ENCODE assay signal across 9 cellular contexts in genomic region chr10:16816142-16816541, GRCh38. TPM values are rescaled to one million over a fixed set of nuclear protein-coding genes. Genes with fewer than 3 reads are reported as not detected.
DNase-seq lines count a peak whose midpoint lies in the region; ATAC-seq and TF ChIP-seq lines count a peak whose summit lies in the region.
"Had no signal": no experiment of that assay in that cellular context is flagged by ENCODE, and none has a peak within 500 bp of the region (broad histone marks: within the 10 kb centered on the region; RNA-seq: fewer than 3 reads in every experiment).

No MANE protein-coding gene starts in this region.

- H3K4me3 Mint-ChIP-seq in T-helper 2 cell treated with Interferon-gamma antibody and Interleukin-4, amounts not matched to agents 5 μg/mL and 100 μg/mL, for 36 hours = peak overlapping the region; percentile 95

- no peak for DNase-seq in T-helper 2 cell treated with Interferon-gamma antibody and Interleukin-4, amounts not matched to agents 5 μg/mL and 100 μg/mL, for 36 hours (ENCODE audit: low spot score)
- DNase-seq in T-helper 2 cell (no peak), suprapubic skin (ENCODE audit: low spot score in 2 of 2) (no peak), cerebellum (ENCODE audit: low spot score) (no peak)
- DNase-seq in activated effector memory CD4-positive, alpha-beta T cell treated with Interleukin-2 at 50 U/mL for 16 hours = no peak
- DNase-seq: islet precursor cell had no signal

- TF ChIP-seq CTCF in WI38 (IDR thresholded peaks at IDR 0.05; ENCODE audit: low read depth, low read length) (no peak), suprapubic skin (IDR thresholded peaks at IDR 0.05) (no peak)

- peaks cover 11% of the 10 kb centered on the region for H3K27me3 Mint-ChIP-seq in T-helper 2 cell treated with Interferon-gamma antibody and Interleukin-4, amounts not matched to agents 5 μg/mL and 100 μg/mL, for 36 hours (ENCODE audit: low read depth)

- H3K9ac ChIP-seq in iPS-15b (ENCODE audit: low read depth, low read length) = no peak overlapping the region

- ATAC-seq in GM21423 (IDR thresholded peaks at IDR 0.05; ENCODE audit: unreplicated experiment) = no peak

- peaks cover 23% of the 10 kb centered on the region for H3K36me3 Mint-ChIP-seq in T-helper 2 cell treated with Interferon-gamma antibody and Interleukin-4, amounts not matched to agents 5 μg/mL and 100 μg/mL, for 36 hours (ENCODE audit: low read depth)

- H3K4me1 ChIP-seq in iPS-15b (ENCODE audit: control insufficient read depth, insufficient read depth, low read length) (no peaks in the 10 kb centered on the region), suprapubic skin (peaks cover 34% of the 10 kb centered on the region)

- TF ChIP-seq POLR2A in suprapubic skin (IDR thresholded peaks at IDR 0.05) = no peak

- H3K9me3 Mint-ChIP-seq in T-helper 2 cell treated with Interferon-gamma antibody and Interleukin-4, amounts not matched to agents 5 μg/mL and 100 μg/mL, for 36 hours = peaks cover 5% of the 10 kb centered on the region

- H3K9me3 ChIP-seq in iPS-15b (ENCODE audit: control insufficient read depth, insufficient read depth, low read length) = no peaks in the 10 kb centered on the region
- H3K9me3 ChIP-seq in suprapubic skin = no peaks in the 10 kb centered on the region

- WGBS in suprapubic skin = 79% methylated on average over 3 of the region's 3 CpGs

- peak overlapping the region; percentile 81 for H3K27ac Mint-ChIP-seq in T-helper 2 cell treated with Interferon-gamma antibody and Interleukin-4, amounts not matched to agents 5 μg/mL and 100 μg/mL, for 36 hours

- H3K36me3 ChIP-seq in iPS-15b (ENCODE audit: control insufficient read depth, insufficient read depth, low read length) (no peaks in the 10 kb centered on the region), suprapubic skin (no peaks in the 10 kb centered on the region)

- peaks cover 34% of the 10 kb centered on the region for H3K4me1 Mint-ChIP-seq in T-helper 2 cell treated with Interferon-gamma antibody and Interleukin-4, amounts not matched to agents 5 μg/mL and 100 μg/mL, for 36 hours (ENCODE audit: low read depth)

- H3K27ac ChIP-seq in suprapubic skin = no peak overlapping the region

- H3K27me3 ChIP-seq in iPS-15b (ENCODE audit: control insufficient read depth, insufficient read depth, low read length) = no peaks in the 10 kb centered on the region
- no peaks in the 10 kb centered on the region for H3K27me3 ChIP-seq in suprapubic skin

- no peak for TF ChIP-seq EP300 in suprapubic skin (IDR thresholded peaks at IDR 0.05)

- H3K4me3 ChIP-seq in WI38 (ENCODE audit: low read depth, low read length) (peak overlapping the region; percentile 71), iPS-15b (ENCODE audit: low read depth, low read length) (peak overlapping the region; percentile 98), suprapubic skin (peak overlapping the region; percentile 67)

RNA-seq across cellular contexts. Expression of gene RSU1, which starts 1.1 kb away (rescaled TPM):
- total RNA-seq in suprapubic skin (10 to 100 TPM; 41.4 to 58.7 (median 57.4) TPM), cerebellum (21.1 TPM)
